ENCODE assay signal across 18 cellular contexts in the genomic region with DNA sequence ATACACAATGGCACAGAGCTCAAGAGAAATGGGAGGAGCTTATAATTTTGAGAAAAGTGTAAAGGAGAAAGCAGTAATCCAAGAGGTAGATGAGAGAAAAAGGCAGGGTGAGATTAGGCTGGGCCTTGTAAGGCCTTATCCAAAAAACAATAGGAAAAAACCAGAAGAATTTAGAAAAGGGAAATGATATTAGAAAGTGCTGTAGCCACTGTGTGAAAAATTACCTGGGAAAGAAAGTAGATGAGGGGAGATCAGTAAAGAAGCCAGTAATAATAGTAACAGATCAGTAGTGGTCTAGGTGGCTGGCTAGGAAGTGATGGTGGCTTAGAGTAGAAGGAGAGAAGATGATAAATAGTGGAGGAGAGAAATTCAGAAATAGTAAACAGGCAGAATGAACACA.
DNase-seq lines count a peak whose midpoint lies in the region; ATAC-seq lines count a peak whose summit lies in the region.
"Had no signal": no experiment of that assay in that cellular context is flagged by ENCODE, and none has a peak within 500 bp of the region (broad histone marks: within the 10 kb centered on the region; RNA-seq: fewer than 3 reads in every experiment).

No MANE protein-coding gene starts in this region.

- no peak for DNase-seq in CD4-positive, alpha-beta memory T cell
- DNase-seq in memory B cell (ENCODE audit: low spot score in 2 of 2): no peak
- no peak for DNase-seq in NCI-H1105 treated with DMSO at 0.1 percent for 48 hours (lab: John Stamatoyannopoulos, UW)
- no peak for DNase-seq in iPS-NIHi11 (ENCODE audit: low spot score)
- no peak for DNase-seq in iPS-NIHi7 (ENCODE audit: extremely low spot score)
- DNase-seq: AML-193, gastrocnemius medialis, GDM1, left ventricle myocardium inferior, MM.1S, NCI-H187 treated with DMSO at 0.1 percent for 48 hours, SHP77 treated with DMSO at 0.1 percent for 48 hours, small intestine had no signal

- peaks cover 0 to 10% (median 7%) of the 10 kb centered on the region in 4 donors for H3K4me1 Mint-ChIP-seq in CD4-positive, alpha-beta memory T cell
- H3K4me1 Mint-ChIP-seq in activated naive CD8-positive, alpha-beta T cell (ENCODE audit: low read depth): no peaks in the 10 kb centered on the region
- H3K4me1 Mint-ChIP-seq in memory B cell: peaks cover 2% of the 10 kb centered on the region

- H3K27me3 ChIP-seq in ACC112 (ENCODE audit: insufficient read depth, low read length): no peaks in the 10 kb centered on the region
- no peaks in the 10 kb centered on the region for H3K27me3 ChIP-seq in CD4-positive, alpha-beta memory T cell (ENCODE audit: insufficient read depth, low read length)
- H3K27me3 ChIP-seq: gastrocnemius medialis, tibial nerve had no signal

- peak overlapping the region in 6 of 7 donors; percentile 15 to 92 (median 56) for H3K27ac Mint-ChIP-seq in CD4-positive, alpha-beta memory T cell
- H3K27ac Mint-ChIP-seq in activated naive CD8-positive, alpha-beta T cell: peak overlapping the region; percentile 64
- peak overlapping the region; percentile 14 for H3K27ac Mint-ChIP-seq in memory B cell

- H3K36me3 Mint-ChIP-seq in CD4-positive, alpha-beta memory T cell: peaks cover 56 to 70% of the 10 kb centered on the region in 2 donors
- peaks cover 15% of the 10 kb centered on the region for H3K36me3 Mint-ChIP-seq in activated naive CD8-positive, alpha-beta T cell
- peaks cover 41% of the 10 kb centered on the region for H3K36me3 Mint-ChIP-seq in memory B cell

- H3K79me2 ChIP-seq in ACC112 (ENCODE audit: control insufficient read depth, insufficient read depth, low read length, unreplicated experiment): peaks cover 15% of the 10 kb centered on the region

- no peaks in the 10 kb centered on the region for H3K27me3 Mint-ChIP-seq in CD4-positive, alpha-beta memory T cell
- no peaks in the 10 kb centered on the region for H3K27me3 Mint-ChIP-seq in activated naive CD8-positive, alpha-beta T cell
- no peaks in the 10 kb centered on the region for H3K27me3 Mint-ChIP-seq in memory B cell

- no peak overlapping the region for H2AFZ ChIP-seq in ACC112 (ENCODE audit: low read length, unreplicated experiment)

- POLR2A ChIA-PET in CD4-positive, alpha-beta memory T cell (lab: Charles Lee; ENCODE audit: partially characterized antibody): no interaction called here

- peak overlapping the region; percentile 80 for H3K27ac ChIP-seq in ACC112 (ENCODE audit: low read depth, low read length)
- H3K27ac ChIP-seq in CD4-positive, alpha-beta memory T cell (ENCODE audit: low read depth, low read length): no peak overlapping the region
- H3K27ac ChIP-seq: gastrocnemius medialis, left ventricle myocardium inferior, tibial nerve had no signal

- CTCF ChIA-PET in CD4-positive, alpha-beta memory T cell (lab: Charles Lee; ENCODE audit: partially characterized antibody): no interaction called here

- ATAC-seq in memory B cell (ENCODE audit: low read depth) (no peak), HG03097 (IDR thresholded peaks at IDR 0.05; ENCODE audit: low FRiP score, unreplicated experiment) (no peak)
- ATAC-seq: activated CD4-positive, CD25-positive, alpha-beta regulatory T cell treated with anti-CD3 and anti-CD28 coated beads, Interleukin-2, amount 50 U/mL, for 24 hours; gastrocnemius medialis had no signal

- H3K4me3 ChIP-seq in ACC112 (ENCODE audit: low read depth, low read length): no peak overlapping the region
- no peak overlapping the region for H3K4me3 ChIP-seq in CD4-positive, alpha-beta memory T cell (ENCODE audit: low read length in 2 of 2)
- H3K4me3 ChIP-seq: gastrocnemius medialis, left ventricle myocardium inferior, tibial nerve had no signal

- H3K9me3 ChIP-seq in CD4-positive, alpha-beta memory T cell (ENCODE audit: control insufficient read depth in 1 of 2, low read length in 2 of 2): no peaks in the 10 kb centered on the region
- H3K9me3 ChIP-seq: gastrocnemius medialis, left ventricle myocardium inferior, tibial nerve had no signal

- H3K9me3 Mint-ChIP-seq in CD4-positive, alpha-beta memory T cell: no peaks in the 10 kb centered on the region
- H3K9me3 Mint-ChIP-seq in activated naive CD8-positive, alpha-beta T cell (ENCODE audit: low read depth): no peaks in the 10 kb centered on the region
- no peaks in the 10 kb centered on the region for H3K9me3 Mint-ChIP-seq in memory B cell

- no peak overlapping the region for H3K4me3 Mint-ChIP-seq in CD4-positive, alpha-beta memory T cell
- no peak overlapping the region for H3K4me3 Mint-ChIP-seq in activated naive CD8-positive, alpha-beta T cell
- no peak overlapping the region for H3K4me3 Mint-ChIP-seq in memory B cell

- intact Hi-C loops in CD4-positive, alpha-beta memory T cell (cut with micrococcal nuclease): no loop called here

- peaks cover 42% of the 10 kb centered on the region for H3K36me3 ChIP-seq in ACC112 (ENCODE audit: insufficient read depth, low read length)
- H3K36me3 ChIP-seq in CD4-positive, alpha-beta memory T cell (ENCODE audit: insufficient read depth, low read length): peaks cover 42% of the 10 kb centered on the region

- H3K4me1 ChIP-seq in ACC112 (ENCODE audit: control insufficient read depth, insufficient read depth, low read length, unreplicated experiment): peaks cover 33% of the 10 kb centered on the region
- no peaks in the 10 kb centered on the region for H3K4me1 ChIP-seq in CD4-positive, alpha-beta memory T cell (ENCODE audit: insufficient read depth, low read length)
- H3K4me1 ChIP-seq: gastrocnemius medialis, left ventricle myocardium inferior, tibial nerve had no signal

Comparison
In these comparisons a context has a peak if more than half of its experiments do, and no peak if none do; other contexts are left out.
1. H3K27ac Mint-ChIP-seq: peak in every context shown above with its lines; median percentile 64 in activated naive CD8-positive, alpha-beta T cell; 56 in CD4-positive, alpha-beta memory T cell; 14 in memory B cell.